8 cellular contexts compared by ENCODE assay signal in the genomic region with DNA sequence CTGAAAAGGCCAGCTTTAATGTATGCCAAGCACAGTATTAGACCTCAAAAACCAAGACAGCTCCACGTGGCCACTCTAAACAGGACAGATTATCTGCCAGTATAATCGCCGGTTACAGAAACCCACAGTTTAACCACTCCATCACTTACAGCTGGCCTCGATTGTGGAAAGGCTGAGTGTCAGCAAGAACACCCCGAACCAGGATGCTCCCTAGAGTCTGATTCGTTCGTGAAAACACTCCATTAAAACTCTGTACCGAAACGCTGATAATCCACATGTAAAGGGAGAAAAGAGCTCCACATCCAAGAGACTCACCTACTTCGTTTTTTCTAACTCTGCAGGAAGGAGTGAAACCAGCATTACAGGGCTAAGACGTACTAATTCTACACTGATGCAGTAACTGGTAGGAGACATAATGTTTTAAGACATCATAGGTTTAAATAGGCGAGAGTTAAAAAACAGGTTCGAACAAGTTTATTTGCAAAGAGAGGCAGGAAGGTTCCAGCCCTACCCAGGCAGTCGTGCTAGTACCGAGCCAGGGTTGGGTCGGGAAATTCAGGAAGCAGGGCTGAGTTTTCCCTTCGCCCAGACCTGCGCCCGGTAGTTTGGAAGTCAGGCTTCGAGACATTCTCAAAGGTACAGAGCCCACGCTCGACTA. TPM values are rescaled to one million over a fixed set of nuclear protein-coding genes. Genes with fewer than 3 reads are reported as not detected.
DNase-seq lines count a peak whose midpoint lies in the region; ATAC-seq, FAIRE-seq and TF ChIP-seq lines count a peak whose summit lies in the region.

No MANE protein-coding gene starts in this region.

- no peaks in the 10 kb centered on the region for H4K20me1 ChIP-seq in IMR-90 (ENCODE audit: insufficient read depth, low read length)

- peak overlapping the region; percentile 73 for H3K4me3 ChIP-seq in IMR-90 (ENCODE audit: insufficient read depth, low read depth, low read length)
- H3K4me3 ChIP-seq in pancreas, result peak overlapping the region; percentile 59 to 87 (median 74)

- BruUV-seq in IMR-90 (replicated peaks; lab: Mats Ljungman, UMichigan), result no TSS peak

- H3K9ac ChIP-seq in IMR-90 (ENCODE audit: low read depth, low read length), result peak overlapping the region; percentile 80

- no peak overlapping the region; the same call in 1 of the 2 replicates for H3K27ac ChIP-seq in IMR-90 (ENCODE audit: insufficient read depth, low read length)
- peak overlapping the region in 3 of 4 donors; percentile 89 to 97 (median 95) for H3K27ac ChIP-seq in pancreas

- H3K23ac ChIP-seq in IMR-90 (ENCODE audit: low read depth, low read length), result peak overlapping the region; percentile 67

- TF ChIP-seq POLR2A in IMR-90 (IDR thresholded peaks at IDR 0.05; ENCODE audit: low read depth, low read length), result no peak

- peak overlapping the region; percentile 91 for H3K4me2 ChIP-seq in IMR-90 (ENCODE audit: low read depth, low read length)

- peaks cover 13 to 39% of the 10 kb centered on the region in 2 experiments; a peak in 3 of 4 replicates for H3K79me1 ChIP-seq in IMR-90 (ENCODE audit: low read depth in 1 of 2, low read length in 2 of 2)

- H3K9me3 ChIP-seq in IMR-90 (ENCODE audit: control insufficient read depth, insufficient read depth, low read length) (no peaks in the 10 kb centered on the region), pancreas (no peaks in the 10 kb centered on the region)

- intact Hi-C loops in IMR-90 (cut with micrococcal nuclease) (loop anchor here (5.0 kb wide), 1 partner anchor 163 kb away; no protein-coding TSS in a partner anchor), Right ventricle myocardium inferior (cut with DNase I) (loop anchor here (1.0 to 5.0 kb wide), 2 partner anchors 63 to 148 kb away; no protein-coding TSS in a partner anchor), pancreas (cut with DNase I) (loop anchor here in 1 of 3 donors (10.0 kb wide), 1 partner anchor 70 kb away; no protein-coding TSS in a partner anchor)

- no peak overlapping the region for H2BK5ac ChIP-seq in IMR-90 (ENCODE audit: low read depth, low read length, poor library complexity, severe bottlenecking)

- no peak for TF ChIP-seq RAD21 in IMR-90 (IDR thresholded peaks at IDR 0.05; ENCODE audit: low read length)

- H3K18ac ChIP-seq in IMR-90 (ENCODE audit: low read depth, low read length), result peak overlapping the region; percentile 14; the same call in 1 of the 2 replicates

- no peak for TF ChIP-seq CTCF in IMR-90 (conservative IDR thresholded peaks at IDR 0.05; ENCODE audit: low read depth, low read length)
- TF ChIP-seq CTCF in pancreas (IDR thresholded peaks at IDR 0.05), result no peak

- H2BK15ac ChIP-seq in IMR-90 (ENCODE audit: low read depth, low read length), result no peak overlapping the region

- H3K14ac ChIP-seq in IMR-90 (replicated peaks; ENCODE audit: low read depth, low read length), result peak overlapping the region; percentile 38; the same call in 1 of the 2 replicates

- peak overlapping the region; percentile 94 to 96 for H3K27ac Mint-ChIP-seq in activated naive CD4-positive, alpha-beta T cell treated with anti-CD3 and anti-CD28 coated beads, Interleukin-2, amount 50 U/mL, for 72 hours

- H3K27me3 ChIP-seq in IMR-90 (ENCODE audit: control insufficient read depth, insufficient read depth, low read length), result no peaks in the 10 kb centered on the region
- no peaks in the 10 kb centered on the region for H3K27me3 ChIP-seq in pancreas

- H2BK20ac ChIP-seq in IMR-90 (ENCODE audit: low read depth, low read length), result no peak overlapping the region

- ATAC-seq in IMR-90 (ENCODE audit: low read depth) (peak; percentile 10), Right ventricle myocardium inferior (peak; percentile 11), pancreas (peak; percentile 32 to 40 (median 36)), HG02571 (IDR thresholded peaks at IDR 0.05; ENCODE audit: unreplicated experiment) (no peak)
- ATAC-seq in activated naive CD4-positive, alpha-beta T cell treated with anti-CD3 and anti-CD28 coated beads, Interleukin-2, amount 50 U/mL, for 72 hours, result peak in 1 of 2 donors; percentile 31

- H2AFZ ChIP-seq in IMR-90 (replicated peaks; ENCODE audit: low read length, poor library complexity), result peak overlapping the region; percentile 94

- in situ Hi-C loops in IMR-90 (cut with MboI; ENCODE audit: low sequenced_read_pairs), result no loop called here

- no peaks in the 10 kb centered on the region for H3K36me3 ChIP-seq in IMR-90 (ENCODE audit: control insufficient read depth, insufficient read depth, low read length)
- no peaks in the 10 kb centered on the region for H3K36me3 ChIP-seq in pancreas

- DNase-seq in GF-D8 (lab: John Stamatoyannopoulos, UW), result peak; percentile 15
- DNase-seq in IMR-90, result peak; percentile 28
- DNase-seq in activated naive CD4-positive, alpha-beta T cell treated with anti-CD3 and anti-CD28 coated beads, Interleukin-2, amount 50 U/mL, for 72 hours (ENCODE audit: low spot score in 2 of 2), result no peak
- no peak for DNase-seq in Right ventricle myocardium inferior (ENCODE audit: missing footprints)
- peak in 2 of 6 donors; percentile 11 to 57 for DNase-seq in pancreas
- no peak for DNase-seq in activated CD4-positive, CD25-positive, alpha-beta regulatory T cell (lab: John Stamatoyannopoulos, UW)
- DNase-seq in COR-L47 (lab: John Stamatoyannopoulos, UW), result no peak

- H3K9me1 ChIP-seq in IMR-90 (ENCODE audit: insufficient read depth, low read length), result no peaks in the 10 kb centered on the region; the same call in 1 of the 2 replicates

- dilution Hi-C loops in IMR-90 (cut with HindIII; ENCODE audit: low sequenced_read_pairs, unreplicated experiment), result no loop called here

- CTCF ChIA-PET in IMR-90 (lab: Yijun Ruan, JAX), result no interaction called here

- H2BK120ac ChIP-seq in IMR-90 (ENCODE audit: low read depth, low read length), result 0 out of 2 replicates have a peak overlapping the region, but pooled peaks have one; percentile 7

- H2AK5ac ChIP-seq in IMR-90 (ENCODE audit: low read depth, low read length), result no peak overlapping the region

- H2AK9ac ChIP-seq in IMR-90 (replicated peaks; ENCODE audit: low read depth, low read length, poor library complexity), result peak overlapping the region; percentile 29

- FAIRE-seq in pancreas (lab: Jason Lieb, UNC), result no peak

- peaks cover 3% of the 10 kb centered on the region for H3K4me1 ChIP-seq in IMR-90 (ENCODE audit: control insufficient read depth, insufficient read depth, low read length)
- peaks cover 4 to 16% (median 16%) of the 10 kb centered on the region in 3 donors for H3K4me1 ChIP-seq in pancreas

- 0% methylated on average over 5 of the region's 22 CpGs; no CpG with 5 or more reads in 1 of the 2 experiments for WGBS in IMR-90 (ENCODE audit: extremely low coverage in 2 of 2, insufficient read length in 1 of 2), 2 experiments
- 0 to 1% methylated on average over 22 of the region's 22 CpGs for WGBS in pancreas, 2 donors

- peak overlapping the region; percentile 26; the same call in 1 of the 2 replicates for H3K4ac ChIP-seq in IMR-90 (ENCODE audit: low read depth, low read length)

- H4K5ac ChIP-seq in IMR-90 (ENCODE audit: low read depth, low read length), result no peak overlapping the region

- H3K56ac ChIP-seq in IMR-90 (ENCODE audit: extremely low read depth, insufficient read depth, low read length), result peak overlapping the region; percentile 25; the same call in 1 of the 2 replicates

- H3K36me3 Mint-ChIP-seq in activated naive CD4-positive, alpha-beta T cell treated with anti-CD3 and anti-CD28 coated beads, Interleukin-2, amount 50 U/mL, for 72 hours, result peaks cover 30 to 49% of the 10 kb centered on the region in 2 donors

- no peak overlapping the region for H4K91ac ChIP-seq in IMR-90 (ENCODE audit: insufficient read depth, low read depth, low read length)

- POLR2A ChIA-PET in IMR-90 (lab: Charles Lee; ENCODE audit: unreplicated experiment), result no interaction called here

- H3K9me3 Mint-ChIP-seq in activated naive CD4-positive, alpha-beta T cell treated with anti-CD3 and anti-CD28 coated beads, Interleukin-2, amount 50 U/mL, for 72 hours, result peaks cover 0 to 7% of the 10 kb centered on the region in 2 donors

- peak overlapping the region in 1 of 2 experiments; percentile 26; a peak in 2 of 4 replicates for H4K8ac ChIP-seq in IMR-90 (ENCODE audit: low read depth in 2 of 2, low read length in 2 of 2)

TF ChIP-seq in IMR-90, 13 proteins besides CTCF, POLR2A, EP300 and RAD21 (continues in another document):
- TF ChIP-seq USF2 (IDR thresholded peaks at IDR 0.05; ENCODE audit: low read depth, low read length) (peak; percentile 56; the same call in 1 of the 2 replicates), CHD1 (IDR thresholded peaks at IDR 0.05; ENCODE audit: low read depth, low read length) (no peak), BHLHE40 (IDR thresholded peaks at IDR 0.05; ENCODE audit: low read depth, low read length) (no peak), MAZ (IDR thresholded peaks at IDR 0.05; ENCODE audit: borderline replicate concordance, low read depth, low read length) (no peak), FOS (IDR thresholded peaks at IDR 0.05; ENCODE audit: low read depth, low read length) (no peak), RFX5 (IDR thresholded peaks at IDR 0.05; ENCODE audit: low read depth, low read length) (no peak), RCOR1 (IDR thresholded peaks at IDR 0.05; ENCODE audit: insufficient replicate concordance, low read length) (no peak)
- TF ChIP-seq, protein P1, sequence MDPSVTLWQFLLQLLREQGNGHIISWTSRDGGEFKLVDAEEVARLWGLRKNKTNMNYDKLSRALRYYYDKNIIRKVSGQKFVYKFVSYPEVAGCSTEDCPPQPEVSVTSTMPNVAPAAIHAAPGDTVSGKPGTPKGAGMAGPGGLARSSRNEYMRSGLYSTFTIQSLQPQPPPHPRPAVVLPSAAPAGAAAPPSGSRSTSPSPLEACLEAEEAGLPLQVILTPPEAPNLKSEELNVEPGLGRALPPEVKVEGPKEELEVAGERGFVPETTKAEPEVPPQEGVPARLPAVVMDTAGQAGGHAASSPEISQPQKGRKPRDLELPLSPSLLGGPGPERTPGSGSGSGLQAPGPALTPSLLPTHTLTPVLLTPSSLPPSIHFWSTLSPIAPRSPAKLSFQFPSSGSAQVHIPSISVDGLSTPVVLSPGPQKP (IDR thresholded peaks at IDR 0.05; ENCODE audit: borderline replicate concordance, low read depth, low read length), result no peak

RNA-seq across cellular contexts. Expression of gene SERINC5, which starts 1.0 kb away (rescaled TPM):
- total RNA-seq in IMR-90 (2012; rRNA removed) (7.2 and 8.1 TPM in 2 replicates), Right ventricle myocardium inferior (14.5 TPM), pancreas (10 to 100 TPM; 11.6 to 43.2 (median 15.7) TPM)
- polyA plus RNA-seq in IMR-90 (2012; rRNA removed) (4.6 and 5.0 TPM in 2 replicates), pancreas (1 to 10 TPM; 3.7 to 5.2 TPM)
- polyA plus RNA-seq in IMR-90 (2012; cell fraction: cytosol; rRNA removed), result 2.0 and 2.5 TPM in 2 replicates
- 1.3 and 3.2 TPM in 2 replicates for polyA plus RNA-seq in IMR-90 (2012; cell fraction: nucleus; rRNA removed; ENCODE audit: low replicate concordance)
- total RNA-seq in activated naive CD4-positive, alpha-beta T cell treated with anti-CD3 and anti-CD28 coated beads, Interleukin-2, amount 50 U/mL, for 72 hours, result 10 to 100 TPM; 34.4 to 50.4 TPM

Comparison
In these comparisons a context has a peak if more than half of its experiments do, and no peak if none do; other contexts are left out.
1. DNase-seq: peak in GF-D8 (single experiment) and IMR-90 (single experiment); none in activated naive CD4-positive, alpha-beta T cell treated with anti-CD3 and anti-CD28 coated beads, Interleukin-2, amount 50 U/mL, for 72 hours (0 of 2), Right ventricle myocardium inferior (single experiment), activated CD4-positive, CD25-positive, alpha-beta regulatory T cell (0 of 4) and COR-L47 (single experiment).